Comparison of ENCODE assay signal across 8 cellular contexts in the genomic region with DNA sequence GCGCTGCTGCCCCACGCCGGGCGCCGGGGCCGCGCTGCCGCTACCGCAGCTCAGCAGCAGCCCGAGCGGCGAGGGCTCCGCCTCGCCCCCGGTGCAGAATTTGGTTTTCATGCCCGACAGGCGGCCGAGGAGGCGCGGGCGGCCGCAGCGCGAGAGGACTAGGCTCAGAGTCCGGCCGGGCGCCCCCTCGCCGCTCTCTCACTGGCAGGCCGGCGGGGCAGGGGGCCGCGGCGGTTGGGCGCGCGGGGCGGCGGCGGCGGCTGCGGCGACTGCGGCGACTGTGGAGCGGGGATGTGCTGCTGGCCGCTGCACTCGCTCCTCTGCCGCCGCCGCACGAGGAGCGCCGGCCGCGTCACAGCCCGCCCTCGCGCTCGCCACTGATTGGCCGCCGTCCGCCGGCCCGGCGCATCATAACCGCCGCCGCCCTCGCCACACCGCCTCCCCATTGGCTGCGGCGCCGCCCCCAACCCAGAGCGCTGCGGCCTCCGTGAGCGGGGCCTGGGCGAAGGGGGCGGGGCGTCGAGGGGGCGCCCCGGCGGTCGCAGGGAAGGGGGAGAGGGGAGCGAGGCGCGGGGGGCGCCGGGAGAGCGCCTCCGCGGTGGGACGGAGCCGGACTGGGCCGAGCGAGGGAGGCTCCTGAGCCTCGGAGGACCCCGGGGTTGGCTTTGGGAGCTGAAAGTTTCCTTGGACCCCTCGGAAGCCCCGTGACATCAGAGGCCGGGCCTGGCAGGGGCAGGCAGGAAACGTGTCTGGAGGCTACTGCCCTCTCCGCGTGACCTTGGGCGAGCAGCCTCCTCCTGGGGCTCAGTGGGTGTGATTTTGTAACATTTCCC. TPM values are rescaled to one million over a fixed set of nuclear protein-coding genes. Genes with fewer than 3 reads are reported as not detected.
DNase-seq lines count a peak whose midpoint lies in the region; ATAC-seq, FAIRE-seq and TF ChIP-seq lines count a peak whose summit lies in the region.

Gene CHKA, minus strand, starts transcription at position 322 of the 833 bp plus-strand sequence. Its CDS starts 211 bp downstream, at position 111.

- peak within 1 kb of the TSS; percentile 56 to 67 for H3K4me3 ChIP-seq in right atrium auricular region

- peak; percentile 86 for ATAC-seq in GM18502 (IDR thresholded peaks at IDR 0.05; ENCODE audit: poor library complexity, unreplicated experiment)
- ATAC-seq in HG02884 (IDR thresholded peaks at IDR 0.05; ENCODE audit: unreplicated experiment): peak; percentile 80

- peaks cover 5% of the 10 kb centered on the region for H3K27me3 Mint-ChIP-seq in T-helper 2 cell treated with Interferon-gamma antibody and Interleukin-4, amounts not matched to agents 5 μg/mL and 100 μg/mL, for 36 hours (ENCODE audit: low read depth)

- H3K27ac Mint-ChIP-seq in T-helper 2 cell treated with Interferon-gamma antibody and Interleukin-4, amounts not matched to agents 5 μg/mL and 100 μg/mL, for 36 hours: peak within 1 kb of the TSS; percentile 88

- no peaks in the 10 kb centered on the region for H3K36me3 ChIP-seq in right atrium auricular region

- H3K4me1 Mint-ChIP-seq in T-helper 2 cell treated with Interferon-gamma antibody and Interleukin-4, amounts not matched to agents 5 μg/mL and 100 μg/mL, for 36 hours (ENCODE audit: low read depth): peaks cover 17% of the 10 kb centered on the region

- DNase-seq in NCI-H146 treated with DMSO at 0.1 percent for 48 hours (lab: John Stamatoyannopoulos, UW; ENCODE audit: unreplicated experiment): peak; percentile 80
- peak; percentile 93 for DNase-seq in T-helper 2 cell treated with Interferon-gamma antibody and Interleukin-4, amounts not matched to agents 5 μg/mL and 100 μg/mL, for 36 hours (ENCODE audit: low spot score)
- DNase-seq in anterior cingulate cortex (lab: John Stamatoyannopoulos, UW): peak; percentile 57 to 96 (median 91)
- peak; percentile 92 for DNase-seq in right atrium auricular region (ENCODE audit: low spot score)
- DNase-seq in putamen (ENCODE audit: low spot score): peak; percentile 96
- peak; percentile 97 for DNase-seq in urothelium cell line (ENCODE audit: low spot score)

- no peaks in the 10 kb centered on the region for H3K36me3 Mint-ChIP-seq in T-helper 2 cell treated with Interferon-gamma antibody and Interleukin-4, amounts not matched to agents 5 μg/mL and 100 μg/mL, for 36 hours (ENCODE audit: low read depth)

- H3K4me3 Mint-ChIP-seq in T-helper 2 cell treated with Interferon-gamma antibody and Interleukin-4, amounts not matched to agents 5 μg/mL and 100 μg/mL, for 36 hours: peak within 1 kb of the TSS; percentile 84

- peaks cover 0 to 50% of the 10 kb centered on the region in 2 donors for H3K4me1 ChIP-seq in right atrium auricular region

- H3K27me3 ChIP-seq in right atrium auricular region: no peaks in the 10 kb centered on the region

- no peak for TF ChIP-seq CTCF in right atrium auricular region (IDR thresholded peaks at IDR 0.05)

- FAIRE-seq in urothelium cell line (lab: Jason Lieb, UNC): peak; percentile 96

- peak within 1 kb of the TSS; percentile 98 to 99 for H3K27ac ChIP-seq in right atrium auricular region

- no peaks in the 10 kb centered on the region for H3K9me3 Mint-ChIP-seq in T-helper 2 cell treated with Interferon-gamma antibody and Interleukin-4, amounts not matched to agents 5 μg/mL and 100 μg/mL, for 36 hours

- no peaks in the 10 kb centered on the region for H3K9me3 ChIP-seq in right atrium auricular region

RNA-seq across cellular contexts. Expression of gene CHKA, which starts in this region (rescaled TPM):
- total RNA-seq in right atrium auricular region: 10 to 100 TPM in 1 of 2 donors, 1 to 10 TPM in 1; 6.1 to 10.3 TPM

Comparison
In these comparisons a context has a peak if more than half of its experiments do, and no peak if none do; other contexts are left out.
1. Peak in every context shown above with its lines: DNase-seq, ATAC-seq, H3K4me3 ChIP-seq and H3K27ac ChIP-seq.